8 cellular contexts compared by ENCODE assay signal in the genomic region with DNA sequence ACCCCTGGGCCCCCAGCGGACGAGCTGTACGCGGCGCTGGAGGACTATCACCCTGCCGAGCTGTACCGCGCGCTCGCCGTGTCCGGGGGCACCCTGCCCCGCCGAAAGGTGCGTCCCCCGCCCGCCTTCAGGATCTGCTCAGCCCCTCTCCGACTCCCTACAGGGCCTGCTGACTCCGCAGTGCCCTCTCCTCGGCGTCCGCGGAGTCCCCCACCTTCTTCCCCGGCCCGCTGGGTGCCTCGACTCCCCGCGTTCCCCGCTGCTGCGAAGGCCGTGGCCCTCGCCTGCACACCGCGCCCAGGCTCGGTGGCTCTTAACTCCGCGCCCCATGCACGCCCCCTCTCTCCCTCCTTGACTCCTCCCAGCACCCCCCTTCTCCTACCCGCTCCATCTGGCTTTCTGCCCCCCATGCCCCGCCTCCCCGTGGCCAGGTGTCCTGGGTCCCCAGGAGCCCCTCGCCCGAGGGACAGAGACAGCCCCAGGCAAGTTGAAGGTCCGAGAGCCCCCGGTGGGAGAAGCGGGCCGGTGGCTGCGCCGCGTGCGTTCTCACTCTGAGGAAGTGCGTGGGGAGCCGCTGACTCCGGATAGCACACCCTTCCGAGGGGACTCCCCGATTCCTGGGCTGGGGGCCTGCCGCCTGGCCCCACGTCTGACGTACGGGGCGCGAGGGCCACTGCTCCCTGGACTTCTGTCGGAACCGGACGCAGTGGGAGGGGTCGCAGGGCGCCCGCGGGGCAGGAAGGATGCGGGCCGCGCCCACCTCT. TPM values are rescaled to one million over a fixed set of nuclear protein-coding genes. Genes with fewer than 3 reads are reported as not detected.
DNase-seq lines count a peak whose midpoint lies in the region; ATAC-seq and TF ChIP-seq lines count a peak whose summit lies in the region.
"Had no signal": no experiment of that assay in that cellular context is flagged by ENCODE, and none has a peak within 500 bp of the region (broad histone marks: within the 10 kb centered on the region; RNA-seq: fewer than 3 reads in every experiment).

No MANE protein-coding gene starts in this region.

- H3K27me3 Mint-ChIP-seq in activated T-helper 2 cell treated with anti-CD3 and anti-CD28 coated beads, Interferon-gamma antibody, Interleukin-2, Interleukin-4, amounts not matched to agents 10 μg/mL and 5 μg/mL and 100 μg/mL, durations not matched to agents 14 hours and 24 hours and 36 hours (ENCODE audit: low read depth) = peaks cover 47% of the 10 kb centered on the region

- H3K4me3 ChIP-seq in cardiac muscle cell = peak overlapping the region; percentile 57
- H3K4me3 ChIP-seq in retinal pigment epithelial cell (ENCODE audit: low read length) = peak overlapping the region; percentile 43

- peaks cover 11% of the 10 kb centered on the region for H3K27me3 ChIP-seq in cardiac muscle cell

- no peaks in the 10 kb centered on the region for H3K36me3 Mint-ChIP-seq in activated T-helper 2 cell treated with anti-CD3 and anti-CD28 coated beads, Interferon-gamma antibody, Interleukin-2, Interleukin-4, amounts not matched to agents 10 μg/mL and 5 μg/mL and 100 μg/mL, durations not matched to agents 14 hours and 24 hours and 36 hours (ENCODE audit: low read depth)

- intact Hi-C loops in activated T-helper 2 cell treated with anti-CD3 and anti-CD28 coated beads, Interferon-gamma antibody, Interleukin-2, Interleukin-4, amounts not matched to agents 10 μg/mL and 5 μg/mL and 100 μg/mL, durations not matched to agents 14 hours and 24 hours and 36 hours (cut with micrococcal nuclease) = loop anchor here (1.0 kb wide), 1 partner anchor 16 kb away; no protein-coding TSS in a partner anchor

- no peaks in the 10 kb centered on the region for H3K36me3 ChIP-seq in cardiac muscle cell

- H3K4me1 ChIP-seq in cardiac muscle cell (ENCODE audit: low read depth) = peaks cover 17% of the 10 kb centered on the region

- no peak overlapping the region for H3K27ac ChIP-seq in cardiac muscle cell
- H3K27ac ChIP-seq: VCaP had no signal

- DNase-seq in NCI-H2171 treated with DMSO at 0.1 percent for 48 hours (lab: John Stamatoyannopoulos, UW) = peak; percentile 48
- DNase-seq in activated T-helper 2 cell treated with anti-CD3 and anti-CD28 coated beads, Interferon-gamma antibody, Interleukin-2, Interleukin-4, amounts not matched to agents 10 μg/mL and 5 μg/mL and 100 μg/mL, durations not matched to agents 14 hours and 24 hours and 36 hours (ENCODE audit: low spot score) = no peak
- peak in 1 of 2 donors; percentile 48 for DNase-seq in cardiac muscle cell (ENCODE audit: low read depth in 1 of 2, low spot score in 1 of 2)
- DNase-seq in retinal pigment epithelial cell (ENCODE audit: low read depth) = no peak
- DNase-seq in A172 (ENCODE audit: low spot score) = no peak
- no peak for DNase-seq in amniotic stem cell (lab: John Stamatoyannopoulos, UW)

- no peaks in the 10 kb centered on the region for H3K9me3 ChIP-seq in cardiac muscle cell (ENCODE audit: low read depth)

- ATAC-seq in HG02763 (IDR thresholded peaks at IDR 0.05; ENCODE audit: unreplicated experiment) = no peak

- TF ChIP-seq CTCF in cardiac muscle cell (IDR thresholded peaks at IDR 0.05; ENCODE audit: low read depth, low read length) (no peak), retinal pigment epithelial cell (conservative IDR thresholded peaks at IDR 0.05; ENCODE audit: low read depth, low read length) (no peak)

- H3K4me3 Mint-ChIP-seq in activated T-helper 2 cell treated with anti-CD3 and anti-CD28 coated beads, Interferon-gamma antibody, Interleukin-2, Interleukin-4, amounts not matched to agents 10 μg/mL and 5 μg/mL and 100 μg/mL, durations not matched to agents 14 hours and 24 hours and 36 hours (ENCODE audit: low read depth) = peak overlapping the region; percentile 72

- no peaks in the 10 kb centered on the region for H3K9me3 Mint-ChIP-seq in activated T-helper 2 cell treated with anti-CD3 and anti-CD28 coated beads, Interferon-gamma antibody, Interleukin-2, Interleukin-4, amounts not matched to agents 10 μg/mL and 5 μg/mL and 100 μg/mL, durations not matched to agents 14 hours and 24 hours and 36 hours

- H3K4me1 Mint-ChIP-seq in activated T-helper 2 cell treated with anti-CD3 and anti-CD28 coated beads, Interferon-gamma antibody, Interleukin-2, Interleukin-4, amounts not matched to agents 10 μg/mL and 5 μg/mL and 100 μg/mL, durations not matched to agents 14 hours and 24 hours and 36 hours (ENCODE audit: low read depth) = peaks cover 10% of the 10 kb centered on the region

- no peak overlapping the region for H3K27ac Mint-ChIP-seq in activated T-helper 2 cell treated with anti-CD3 and anti-CD28 coated beads, Interferon-gamma antibody, Interleukin-2, Interleukin-4, amounts not matched to agents 10 μg/mL and 5 μg/mL and 100 μg/mL, durations not matched to agents 14 hours and 24 hours and 36 hours

RNA-seq across cellular contexts. Expression of gene TAMALIN, which starts 0.6 kb away (rescaled TPM):
- 6.0 and 6.1 TPM in 2 replicates for total RNA-seq in activated T-helper 2 cell treated with anti-CD3 and anti-CD28 coated beads, Interferon-gamma antibody, Interleukin-2, Interleukin-4, amounts not matched to agents 10 μg/mL and 5 μg/mL and 100 μg/mL, durations not matched to agents 14 hours and 24 hours and 36 hours
- total RNA-seq in cardiac muscle cell = 8.2 and 12.5 TPM in 2 replicates
- polyA plus RNA-seq in cardiac muscle cell = 8.2 and 15.0 TPM in 2 replicates
- 2.3 and 3.3 TPM in 2 replicates for total RNA-seq in A172 (2014; rRNA removed; shearing (Covaris generic))

RNA-seq across cellular contexts. Expression of gene NR4A1, which starts 43.9 kb away (rescaled TPM):
- total RNA-seq in activated T-helper 2 cell treated with anti-CD3 and anti-CD28 coated beads, Interferon-gamma antibody, Interleukin-2, Interleukin-4, amounts not matched to agents 10 μg/mL and 5 μg/mL and 100 μg/mL, durations not matched to agents 14 hours and 24 hours and 36 hours = 134 and 139 TPM in 2 replicates
- 14.7 and 24.1 TPM in 2 replicates for total RNA-seq in cardiac muscle cell
- 13.7 and 23.7 TPM in 2 replicates for polyA plus RNA-seq in cardiac muscle cell
- 1.5 and 3.3 TPM in 2 replicates for total RNA-seq in A172 (2014; rRNA removed; shearing (Covaris generic))

RNA-seq across cellular contexts. Expression of gene ACVR1B, which starts 55.8 kb away (rescaled TPM):
- total RNA-seq in activated T-helper 2 cell treated with anti-CD3 and anti-CD28 coated beads, Interferon-gamma antibody, Interleukin-2, Interleukin-4, amounts not matched to agents 10 μg/mL and 5 μg/mL and 100 μg/mL, durations not matched to agents 14 hours and 24 hours and 36 hours = 2.4 and 2.5 TPM in 2 replicates
- 38.1 and 46.4 TPM in 2 replicates for total RNA-seq in cardiac muscle cell
- polyA plus RNA-seq in cardiac muscle cell = 11.9 and 12.5 TPM in 2 replicates
- 3.8 and 6.9 TPM in 2 replicates for total RNA-seq in A172 (2014; rRNA removed; shearing (Covaris generic))
